1 cellular context compared by ENCODE assay signal in genomic region chr16:75264999-75265910, GRCh38.
TF ChIP-seq lines count a peak whose summit lies in the region.

No MANE protein-coding gene starts in this region.

TF ChIP-seq in H1, 55 proteins besides CTCF, POLR2A, EP300 and RAD21:
- TF ChIP-seq KDM4A (IDR thresholded peaks at IDR 0.05; ENCODE audit: low read depth, low read length, severe bottlenecking) (peak; percentile 47), SP4 (IDR thresholded peaks at IDR 0.05; ENCODE audit: low read length) (no peak), PHF8 (conservative IDR thresholded peaks at IDR 0.05; ENCODE audit: low read depth, low read length) (peak; percentile 36; the same call in 1 of the 2 replicates)
